8 cellular contexts compared by ENCODE assay signal in genomic region chr12:49967042-49967776, GRCh38. TPM values are rescaled to one million over a fixed set of nuclear protein-coding genes. Genes with fewer than 3 reads are reported as not detected.
DNase-seq lines count a peak whose midpoint lies in the region; ATAC-seq lines count a peak whose summit lies in the region.

No MANE protein-coding gene starts in this region.

- H3K4me1 Mint-ChIP-seq in activated CD8-positive, alpha-beta T cell treated with anti-CD3 and anti-CD28 coated beads, Interleukin-2, amount 10 ng/mL, durations not matched to agents 7 days and 5 days (ENCODE audit: low read depth), result peaks cover 5% of the 10 kb centered on the region
- peaks cover 6% of the 10 kb centered on the region for H3K4me1 Mint-ChIP-seq in memory B cell

- POLR2A ChIA-PET in activated CD8-positive, alpha-beta T cell treated with anti-CD3 and anti-CD28 coated beads, Interleukin-2, amount 10 ng/mL, durations not matched to agents 7 days and 5 days (lab: Charles Lee), result interaction anchor here (0.6 to 1.4 kb wide), 2 partner anchors 58 to 200 kb away, joined by 3 to 4 read pairs; partner anchors contain the start of genes CERS5 and RACGAP1

- CTCF ChIA-PET in activated CD8-positive, alpha-beta T cell treated with anti-CD3 and anti-CD28 coated beads, Interleukin-2, amount 10 ng/mL, durations not matched to agents 7 days and 5 days (lab: Charles Lee), result interaction anchor here (0.6 to 6.7 kb wide), 86 partner anchors 9 to 672 kb away, joined by 3 to 117 read pairs (median 6); partner anchors contain the start of genes AQP2, BCDIN3D, CERS5 and COX14

- H3K27ac Mint-ChIP-seq in activated CD8-positive, alpha-beta T cell treated with anti-CD3 and anti-CD28 coated beads, Interleukin-2, amount 10 ng/mL, durations not matched to agents 7 days and 5 days, result no peak overlapping the region
- no peak overlapping the region for H3K27ac Mint-ChIP-seq in memory B cell

- in situ Hi-C loops in ACHN (cut with HindIII; ENCODE audit: low pct_ligation_motif_present, low pct_unique_long_range_greater_than_20kb, low sequenced_read_pairs), result loop anchor here (25.0 kb wide), 1 partner anchor 95 kb away; the partner anchor contains the start of gene ASIC1

- H3K9me3 Mint-ChIP-seq in activated CD8-positive, alpha-beta T cell treated with anti-CD3 and anti-CD28 coated beads, Interleukin-2, amount 10 ng/mL, durations not matched to agents 7 days and 5 days (ENCODE audit: insufficient read depth), result no peaks in the 10 kb centered on the region
- no peaks in the 10 kb centered on the region for H3K9me3 Mint-ChIP-seq in memory B cell

- H3K4me3 Mint-ChIP-seq in activated CD8-positive, alpha-beta T cell treated with anti-CD3 and anti-CD28 coated beads, Interleukin-2, amount 10 ng/mL, durations not matched to agents 7 days and 5 days, result peak overlapping the region; percentile 60
- peak overlapping the region; percentile 79 for H3K4me3 Mint-ChIP-seq in memory B cell

- H3K36me3 Mint-ChIP-seq in activated CD8-positive, alpha-beta T cell treated with anti-CD3 and anti-CD28 coated beads, Interleukin-2, amount 10 ng/mL, durations not matched to agents 7 days and 5 days (ENCODE audit: low read depth), result no peaks in the 10 kb centered on the region
- no peaks in the 10 kb centered on the region for H3K36me3 Mint-ChIP-seq in memory B cell

- DNase-seq in ACHN (peak; percentile 87), NCI-H748 (lab: John Stamatoyannopoulos, UW; ENCODE audit: unreplicated experiment) (peak; percentile 82), memory B cell (ENCODE audit: low spot score in 2 of 2) (peak; percentile 92 to 96)
- DNase-seq in activated CD8-positive, alpha-beta T cell treated with anti-CD3 and anti-CD28 coated beads, Interleukin-2, amount 10 ng/mL, durations not matched to agents 7 days and 5 days, result peak; percentile 94
- DNase-seq in effector CD8-positive, alpha-beta T cell (lab: John Stamatoyannopoulos, UW), result peak; percentile 86
- DNase-seq in stimulated activated CD4-positive, alpha-beta T cell treated with anti-CD3 and anti-CD28 coated beads, TNF-alpha, amount 100 ng/mL, for 4 hours (ENCODE audit: low read depth in 3 of 3), result peak; percentile 80 to 97 (median 86)

- peaks cover 36% of the 10 kb centered on the region for H3K27me3 Mint-ChIP-seq in activated CD8-positive, alpha-beta T cell treated with anti-CD3 and anti-CD28 coated beads, Interleukin-2, amount 10 ng/mL, durations not matched to agents 7 days and 5 days (ENCODE audit: low read depth)
- peaks cover 19% of the 10 kb centered on the region for H3K27me3 Mint-ChIP-seq in memory B cell

- peak; percentile 66 for ATAC-seq in GM18870 (IDR thresholded peaks at IDR 0.05; ENCODE audit: unreplicated experiment)
- ATAC-seq in HG03521 (IDR thresholded peaks at IDR 0.05; ENCODE audit: unreplicated experiment), result peak; percentile 48
- peak; percentile 92 for ATAC-seq in activated CD8-positive, alpha-beta T cell treated with anti-CD3 and anti-CD28 coated beads, Interleukin-2, amount 10 ng/mL, durations not matched to agents 7 days and 5 days
- peak; percentile 85 for ATAC-seq in memory B cell (ENCODE audit: low read depth)

RNA-seq across cellular contexts. Expression of gene AQP5, which starts 5.5 kb away (rescaled TPM):
- total RNA-seq in activated CD8-positive, alpha-beta T cell treated with anti-CD3 and anti-CD28 coated beads, Interleukin-2, amount 10 ng/mL, durations not matched to agents 7 days and 5 days, result not detected

RNA-seq across cellular contexts. Expression of gene AQP6, which starts 5.5 kb away (rescaled TPM):
- not detected for total RNA-seq in activated CD8-positive, alpha-beta T cell treated with anti-CD3 and anti-CD28 coated beads, Interleukin-2, amount 10 ng/mL, durations not matched to agents 7 days and 5 days

RNA-seq across cellular contexts. Expression of gene AQP2, which starts 16.7 kb away (rescaled TPM):
- not detected for total RNA-seq in activated CD8-positive, alpha-beta T cell treated with anti-CD3 and anti-CD28 coated beads, Interleukin-2, amount 10 ng/mL, durations not matched to agents 7 days and 5 days

RNA-seq across cellular contexts. Expression of gene RACGAP1, which starts 58.1 kb away (rescaled TPM):
- 100 to 1,000 TPM; 185 to 200 TPM for total RNA-seq in activated CD8-positive, alpha-beta T cell treated with anti-CD3 and anti-CD28 coated beads, Interleukin-2, amount 10 ng/mL, durations not matched to agents 7 days and 5 days

Comparison
In these comparisons a context has a peak if more than half of its experiments do, and no peak if none do; other contexts are left out.
1. Peak in every context shown above with its lines: DNase-seq and ATAC-seq.